ENCODE assay signal across 13 cellular contexts in genomic region chr11:64249563-64250405, GRCh38. TPM values are rescaled to one million over a fixed set of nuclear protein-coding genes. Genes with fewer than 3 reads are reported as not detected.
DNase-seq lines count a peak whose midpoint lies in the region; ATAC-seq and TF ChIP-seq lines count a peak whose summit lies in the region.
"Had no signal": no experiment of that assay in that cellular context is flagged by ENCODE, and none has a peak within 500 bp of the region (broad histone marks: within the 10 kb centered on the region; RNA-seq: fewer than 3 reads in every experiment).

No MANE protein-coding gene starts in this region.

- H3K4me3 Mint-ChIP-seq in CD4-positive, alpha-beta T cell = peak overlapping the region; percentile 79
- H3K4me3 Mint-ChIP-seq in activated CD4-positive, alpha-beta memory T cell treated with anti-CD3 and anti-CD28 coated beads for 36 hours = no peak overlapping the region

- POLR2A ChIA-PET in CD4-positive, alpha-beta T cell (lab: Charles Lee) = interaction anchor here (0.6 to 4.5 kb wide), 6 partner anchors 9 to 110 kb away, joined by 3 to 35 read pairs (median 6); partner anchors contain the start of genes FERMT3, FKBP2, PRDX5 and TRMT112
- POLR2A ChIA-PET in activated CD4-positive, alpha-beta memory T cell treated with anti-CD3 and anti-CD28 coated beads for 36 hours (lab: Charles Lee) = interaction anchor here (1.1 to 2.6 kb wide), 5 partner anchors 9 to 63 kb away, joined by 3 to 8 read pairs (median 4); partner anchors contain the start of genes ESRRA and FKBP2
- POLR2A ChIA-PET in A673 (lab: Charles Lee; ENCODE audit: low non-redundant PET) = no interaction called here

- H3K4me1 Mint-ChIP-seq in CD4-positive, alpha-beta T cell (ENCODE audit: low read depth) = peaks cover 37% of the 10 kb centered on the region
- H3K4me1 Mint-ChIP-seq in activated CD4-positive, alpha-beta memory T cell treated with anti-CD3 and anti-CD28 coated beads for 36 hours (ENCODE audit: low read depth) = peaks cover 18% of the 10 kb centered on the region

- H3K9me3 Mint-ChIP-seq in CD4-positive, alpha-beta T cell = no peaks in the 10 kb centered on the region
- no peaks in the 10 kb centered on the region for H3K9me3 Mint-ChIP-seq in activated CD4-positive, alpha-beta memory T cell treated with anti-CD3 and anti-CD28 coated beads for 36 hours

- no peaks in the 10 kb centered on the region for H3K9me3 ChIP-seq in CD4-positive, alpha-beta T cell (ENCODE audit: control insufficient read depth, low read length)
- H3K9me3 ChIP-seq in HUES48 (ENCODE audit: control insufficient read depth, insufficient read depth, low read length) (no peaks in the 10 kb centered on the region), right lobe of liver (no peaks in the 10 kb centered on the region), A673 (ENCODE audit: low read depth, low read length, poor library complexity, severe bottlenecking) (no peaks in the 10 kb centered on the region)
- H3K9me3 ChIP-seq: right atrium auricular region had no signal

- no peak for DNase-seq in CD4-positive, alpha-beta T cell
- DNase-seq in activated CD4-positive, alpha-beta memory T cell treated with anti-CD3 and anti-CD28 coated beads for 36 hours = no peak
- DNase-seq in right lobe of liver = no peak
- no peak for DNase-seq in stimulated activated CD4-positive, alpha-beta T cell treated with anti-CD3 and anti-CD28 coated beads, Interleukin-12 subunit alpha, Interleukin-12 subunit beta, amount 100 ng/mL, for 4 hours
- DNase-seq in NCI-H345 (lab: John Stamatoyannopoulos, UW) = no peak
- DNase-seq in A673 (ENCODE audit: low spot score) = no peak
- DNase-seq: activated gamma-delta T cell, midbrain, NCI-H446 had no signal

- no peak for TF ChIP-seq POLR2A in right lobe of liver (IDR thresholded peaks at IDR 0.05)

- H3K4me3 ChIP-seq in HUES48 (ENCODE audit: low read depth, low read length) (peak overlapping the region; percentile 27; the same call in 1 of the 2 replicates), right lobe of liver (no peak overlapping the region), A673 (ENCODE audit: low read depth, low read length, poor library complexity, severe bottlenecking) (no peak overlapping the region)

- CTCF ChIA-PET in CD4-positive, alpha-beta T cell (lab: Charles Lee) = interaction anchor here (0.6 to 4.7 kb wide), 6 partner anchors 9 to 55 kb away, joined by 3 to 56 read pairs (median 8); partner anchors contain the start of genes CATSPERZ, ESRRA, FERMT3 and FKBP2
- CTCF ChIA-PET in activated CD4-positive, alpha-beta memory T cell treated with anti-CD3 and anti-CD28 coated beads for 36 hours (lab: Charles Lee) = interaction anchor here (0.6 to 3.8 kb wide), 13 partner anchors 7 to 55 kb away, joined by 3 to 29 read pairs (median 8); partner anchors contain the start of genes BAD, CATSPERZ and FERMT3
- CTCF ChIA-PET in A673 (lab: Charles Lee) = interaction anchor here (1.1 to 2.0 kb wide), 2 partner anchors 45 to 105 kb away, joined by 4 to 6 read pairs; no protein-coding TSS in a partner anchor

- H3K27ac Mint-ChIP-seq in CD4-positive, alpha-beta T cell = no peak overlapping the region
- peak overlapping the region; percentile 18 for H3K27ac Mint-ChIP-seq in activated CD4-positive, alpha-beta memory T cell treated with anti-CD3 and anti-CD28 coated beads for 36 hours

- H3K36me3 Mint-ChIP-seq in CD4-positive, alpha-beta T cell (ENCODE audit: low read depth) = peaks cover 4% of the 10 kb centered on the region
- no peaks in the 10 kb centered on the region for H3K36me3 Mint-ChIP-seq in activated CD4-positive, alpha-beta memory T cell treated with anti-CD3 and anti-CD28 coated beads for 36 hours

- H3K4me1 ChIP-seq in HUES48 (ENCODE audit: control insufficient read depth, insufficient read depth, low read length) (peaks cover 42% of the 10 kb centered on the region), right lobe of liver (peaks cover 0 to 27% (median 12%) of the 10 kb centered on the region in 4 donors), A673 (ENCODE audit: insufficient read depth, low read length, poor library complexity, severe bottlenecking) (peaks cover 27% of the 10 kb centered on the region)

- intact Hi-C loops in CD4-positive, alpha-beta T cell (cut with DNase I, micrococcal nuclease) = loop anchor here (2.0 to 10.0 kb wide), 3 partner anchors 55 to 405 kb away; partner anchors contain the start of genes ESRRA (in 1 of the 2) and STIP1 (in 1 of the 2)
- intact Hi-C loops in activated CD4-positive, alpha-beta memory T cell treated with anti-CD3 and anti-CD28 coated beads for 36 hours (cut with micrococcal nuclease) = loop anchor here (10.0 kb wide), 1 partner anchor 865 kb away; the partner anchor contains the start of genes TM7SF2 and ZNHIT2
- intact Hi-C loops in right lobe of liver (cut with DNase I) (no loop called here), A673 (cut with micrococcal nuclease; ENCODE audit: unreplicated experiment) (loop anchor here (5.0 kb wide), 1 partner anchor 42 kb away; the partner anchor contains the start of gene FERMT3)

- 83% methylated on average over 1 of the region's 8 CpGs for WGBS in right lobe of liver (ENCODE audit: insufficient coverage, low coverage, low lambda C conversion rate, missing lambda C conversion rate)

- TF ChIP-seq CTCF in CD4-positive, alpha-beta T cell (IDR thresholded peaks at IDR 0.05) = no peak
- TF ChIP-seq CTCF in right lobe of liver (IDR thresholded peaks at IDR 0.05) (no peak), A673 (conservative IDR thresholded peaks at IDR 0.05; ENCODE audit: low read depth, low read length) (no peak)

- no peak overlapping the region for H3K27ac ChIP-seq in CD4-positive, alpha-beta T cell (ENCODE audit: low read depth, low read length)
- H3K27ac ChIP-seq in HUES48 (ENCODE audit: low read depth, low read length) (peak overlapping the region; percentile 94), right lobe of liver (no peak overlapping the region), A673 (ENCODE audit: low read depth, low read length, poor library complexity, severe bottlenecking) (no peak overlapping the region)
- H3K27ac ChIP-seq: C4-2B had no signal

- no peak for ATAC-seq in CD4-positive, alpha-beta T cell (ENCODE audit: poor library complexity)
- peak in 3 of 4 donors; percentile 7 to 25 (median 22) for ATAC-seq in right lobe of liver
- no peak for ATAC-seq in HG03175 (IDR thresholded peaks at IDR 0.05; ENCODE audit: unreplicated experiment)

- H3K36me3 ChIP-seq in HUES48 (ENCODE audit: control insufficient read depth, insufficient read depth, low read length) (peaks cover 11% of the 10 kb centered on the region), right lobe of liver (no peaks in the 10 kb centered on the region), A673 (ENCODE audit: insufficient read depth, low read length, poor library complexity, severe bottlenecking) (peaks cover 7% of the 10 kb centered on the region)

- H3K9ac ChIP-seq in HUES48 (ENCODE audit: low read depth, low read length) = no peak overlapping the region

- H3K27me3 ChIP-seq in CD4-positive, alpha-beta T cell (ENCODE audit: control insufficient read depth, insufficient read depth, low read length) = no peaks in the 10 kb centered on the region
- no peaks in the 10 kb centered on the region for H3K27me3 ChIP-seq in HUES48 (ENCODE audit: control insufficient read depth, insufficient read depth, low read length)
- H3K27me3 ChIP-seq in right lobe of liver = no peaks in the 10 kb centered on the region
- H3K27me3 ChIP-seq in A673 (replicated peaks; ENCODE audit: insufficient read depth, low read depth, low read length, poor library complexity) = no peaks in the 10 kb centered on the region
- H3K27me3 ChIP-seq: right atrium auricular region had no signal

- BruUV-seq in A673 (replicated peaks; lab: Mats Ljungman, UMichigan) = no TSS peak

- H3K27me3 Mint-ChIP-seq in CD4-positive, alpha-beta T cell = no peaks in the 10 kb centered on the region
- H3K27me3 Mint-ChIP-seq in activated CD4-positive, alpha-beta memory T cell treated with anti-CD3 and anti-CD28 coated beads for 36 hours = no peaks in the 10 kb centered on the region

RNA-seq across cellular contexts. Expression of gene PLCB3, which starts 1.5 kb away (rescaled TPM):
- total RNA-seq in CD4-positive, alpha-beta T cell = 1 to 10 TPM; 2.5 to 2.7 TPM
- 10 to 100 TPM; 10.4 to 12.3 TPM for total RNA-seq in activated CD4-positive, alpha-beta memory T cell treated with anti-CD3 and anti-CD28 coated beads for 36 hours
- total RNA-seq in right lobe of liver (1 to 10 TPM; 5.4 to 8.0 (median 6.7) TPM), A673 (2021) (45.3 and 51.1 TPM in 2 replicates)

RNA-seq across cellular contexts. Expression of gene PPP1R14B, which starts 3.0 kb away (rescaled TPM):
- total RNA-seq in CD4-positive, alpha-beta T cell = 10 to 100 TPM; 17.1 to 21.0 TPM
- total RNA-seq in activated CD4-positive, alpha-beta memory T cell treated with anti-CD3 and anti-CD28 coated beads for 36 hours = 100 to 1,000 TPM; 238 to 242 TPM
- 10 to 100 TPM; 34.1 to 90.3 (median 49.7) TPM for total RNA-seq in right lobe of liver
- 378 and 402 TPM in 2 replicates for total RNA-seq in A673 (2021)

RNA-seq across cellular contexts. Expression of gene FKBP2, which starts 8.9 kb away (rescaled TPM):
- total RNA-seq in CD4-positive, alpha-beta T cell = 10 to 100 TPM; 11.2 to 14.6 TPM
- total RNA-seq in activated CD4-positive, alpha-beta memory T cell treated with anti-CD3 and anti-CD28 coated beads for 36 hours = 10 to 100 TPM; 28.7 to 34.9 TPM
- total RNA-seq in right lobe of liver (100 to 1,000 TPM in 1 of 6 experiments, 10 to 100 TPM in 5; 49.4 to 108 (median 66.7) TPM), A673 (2021) (57.5 and 63.1 TPM in 2 replicates)

RNA-seq across cellular contexts. Expression of gene VEGFB, which starts 15.4 kb away (rescaled TPM):
- 10 to 100 TPM; 39.7 to 48.7 TPM for total RNA-seq in CD4-positive, alpha-beta T cell
- 10 to 100 TPM; 78.9 to 82.1 TPM for total RNA-seq in activated CD4-positive, alpha-beta memory T cell treated with anti-CD3 and anti-CD28 coated beads for 36 hours
- total RNA-seq in right lobe of liver = 10 to 100 TPM in 5 of 6 experiments, 1 to 10 TPM in 1; 7.5 to 33.2 (median 16.6) TPM
- total RNA-seq in A673 (2021) = 93.3 and 108 TPM in 2 replicates

RNA-seq across cellular contexts. Expression of gene DNAJC4, which starts 19.4 kb away (rescaled TPM):
- total RNA-seq in CD4-positive, alpha-beta T cell = 10 to 100 TPM; 35.9 to 37.9 TPM
- 10 to 100 TPM; 22.5 to 26.2 TPM for total RNA-seq in activated CD4-positive, alpha-beta memory T cell treated with anti-CD3 and anti-CD28 coated beads for 36 hours
- 10 to 100 TPM; 14.6 to 27.6 (median 21.4) TPM for total RNA-seq in right lobe of liver
- 20.2 and 23.9 TPM in 2 replicates for total RNA-seq in A673 (2021)

Comparison
In these comparisons a context has a peak if more than half of its experiments do, and no peak if none do; other contexts are left out.
1. ATAC-seq: peak in right lobe of liver (3 of 4); none in CD4-positive, alpha-beta T cell (single experiment) and HG03175 (single experiment).
2. intact Hi-C loops: an anchor here in CD4-positive, alpha-beta T cell (2.0 to 10.0 kb wide), activated CD4-positive, alpha-beta memory T cell treated with anti-CD3 and anti-CD28 coated beads for 36 hours (10.0 kb wide) and A673 (5.0 kb wide); none called in right lobe of liver.